19 cellular contexts compared by ENCODE assay signal in genomic region chr22:19005905-19006304, GRCh38.
"Had no signal": no experiment of that assay in that cellular context is flagged by ENCODE, and none has a peak within 500 bp of the region (broad histone marks: within the 10 kb centered on the region; RNA-seq: fewer than 3 reads in every experiment).

No MANE protein-coding gene starts in this region.

- FAIRE-seq: kidney had no signal

- DNase-seq: hippocampal formation; kidney; left colon; left lung; lower lobe of right lung; mesendoderm; naive B cell; natural killer cell; nephron progenitor cell; occipital lobe; right lobe of liver; stimulated activated CD4-positive, alpha-beta T cell treated with anti-CD3 and anti-CD28 coated beads, Interleukin-1b, Interleukin-23, amount 100 ng/mL, for 48 hours; stimulated activated CD4-positive, alpha-beta T cell treated with anti-CD3 and anti-CD28 coated beads, Interleukin-2, amount 100 ng/mL, for 48 hours; stimulated activated CD4-positive, alpha-beta T cell treated with anti-CD3 and anti-CD28 coated beads, Interleukin-4, amount 100 ng/mL, for 4 hours; stimulated activated CD8-positive, alpha-beta memory T cell treated with anti-CD3 and anti-CD28 coated beads, Interleukin-4, amount 100 ng/mL, for 48 hours; stimulated activated naive CD4-positive, alpha-beta T cell treated with Interleukin-2 at 50 U/mL for 16 hours; stimulated activated naive CD8-positive, alpha-beta T cell treated with anti-CD3 and anti-CD28 coated beads, Interleukin-15, amount 100 ng/mL, for 72 hours; substantia nigra; uterus had no signal
